ENCODE assay signal across 8 cellular contexts in genomic region chr13:48403151-48403631, GRCh38. TPM values are rescaled to one million over a fixed set of nuclear protein-coding genes. Genes with fewer than 3 reads are reported as not detected.
A peak's percentile ranks its signal among the peaks of the same experiment; 100 is the strongest.
DNase-seq lines count a peak whose midpoint lies in the region; ATAC-seq, FAIRE-seq and TF ChIP-seq lines count a peak whose summit lies in the region.

No MANE protein-coding gene starts in this region.

- no peaks in the 10 kb centered on the region for H3K27me3 ChIP-seq in HepG2 (ENCODE audit: control insufficient read depth in 1 of 2, insufficient read depth in 2 of 2, low read length in 2 of 2)

- peak; percentile 85 to 87 for DNase-seq in AML-193 (lab: John Stamatoyannopoulos, UW)
- peak; percentile 24 for DNase-seq in activated T-helper 1 cell treated with anti-CD3 and anti-CD28 coated beads, Interleukin-12 subunit alpha, Interleukin-12 subunit beta, Interleukin-2, Interleukin-4 antibody, amounts not matched to agents 30 ng/mL and 10 ng/mL and 1 ng/mL, durations not matched to agents 14 hours and 24 hours and 36 hours (ENCODE audit: low spot score)
- no peak for DNase-seq in HepG2 (ENCODE audit: low spot score)
- no peak for DNase-seq in NCI-H1092 treated with DMSO at 0.1 percent for 48 hours (lab: John Stamatoyannopoulos, UW)
- no peak for DNase-seq in inferior parietal cortex (ENCODE audit: extremely low spot score)
- DNase-seq in SW480 (ENCODE audit: low spot score): no peak

- TF ChIP-seq POLR2A in HepG2 (IDR thresholded peaks at IDR 0.05; ENCODE audit: insufficient read depth in 1 of 2, low read depth in 2 of 2, low read length in 2 of 2): no peak

- intact Hi-C loops in activated T-helper 1 cell treated with anti-CD3 and anti-CD28 coated beads, Interleukin-12 subunit alpha, Interleukin-12 subunit beta, Interleukin-2, Interleukin-4 antibody, amounts not matched to agents 30 ng/mL and 10 ng/mL and 1 ng/mL, durations not matched to agents 14 hours and 24 hours and 36 hours (cut with micrococcal nuclease): loop anchor here (1.0 to 5.0 kb wide), 15 partner anchors 40 to 574 kb away; partner anchors contain the start of genes FNDC3A, NUDT15 and RCBTB2
- intact Hi-C loops in HepG2 (cut with micrococcal nuclease; ENCODE audit: unreplicated experiment): loop anchor here (10.0 kb wide), 1 partner anchor 172 kb away; no protein-coding TSS in a partner anchor

- H3K79me2 ChIP-seq in HepG2 (ENCODE audit: insufficient read depth, low read length): peaks cover 17% of the 10 kb centered on the region

- POLR2A ChIA-PET in HepG2 (lab: Yijun Ruan, JAX): no interaction called here

- TF ChIP-seq RAD21 in HepG2 (CRISPR knock-in tag; IDR thresholded peaks at IDR 0.05): no peak

- no peak overlapping the region for H3K4me2 ChIP-seq in HepG2 (ENCODE audit: low read depth, low read length)

- H3K36me3 ChIP-seq in HepG2 (replicated peaks in 1 of 2; ENCODE audit: control insufficient read depth in 1 of 2, insufficient read depth in 2 of 2, low read length in 2 of 2): 0 out of 5 replicates have a peak, but pooled peaks cover 0 to 3% of the 10 kb centered on the region in 2 experiments

- no peak for FAIRE-seq in HepG2 (lab: Jason Lieb, UNC)

- peaks cover 76% of the 10 kb centered on the region for H3K4me1 Mint-ChIP-seq in activated T-helper 1 cell treated with anti-CD3 and anti-CD28 coated beads, Interleukin-12 subunit alpha, Interleukin-12 subunit beta, Interleukin-2, Interleukin-4 antibody, amounts not matched to agents 30 ng/mL and 10 ng/mL and 1 ng/mL, durations not matched to agents 14 hours and 24 hours and 36 hours (ENCODE audit: low read depth)

- H3K9me3 Mint-ChIP-seq in activated T-helper 1 cell treated with anti-CD3 and anti-CD28 coated beads, Interleukin-12 subunit alpha, Interleukin-12 subunit beta, Interleukin-2, Interleukin-4 antibody, amounts not matched to agents 30 ng/mL and 10 ng/mL and 1 ng/mL, durations not matched to agents 14 hours and 24 hours and 36 hours: no peaks in the 10 kb centered on the region

- H3K27ac Mint-ChIP-seq in activated T-helper 1 cell treated with anti-CD3 and anti-CD28 coated beads, Interleukin-12 subunit alpha, Interleukin-12 subunit beta, Interleukin-2, Interleukin-4 antibody, amounts not matched to agents 30 ng/mL and 10 ng/mL and 1 ng/mL, durations not matched to agents 14 hours and 24 hours and 36 hours: peak overlapping the region; percentile 82

- no peak overlapping the region for H3K9ac ChIP-seq in HepG2 (ENCODE audit: insufficient read depth, low read depth, low read length)

- H4K20me1 ChIP-seq in HepG2 (ENCODE audit: insufficient read depth, low read length): no peaks in the 10 kb centered on the region

- no peak for TF ChIP-seq CTCF in HepG2 (CRISPR knock-in tag; IDR thresholded peaks at IDR 0.05)

- WGBS in HepG2 (ENCODE audit: low lambda C conversion rate): 97% methylated on average over 2 of the region's 2 CpGs

- in situ Hi-C loops in HepG2 (cut with HindIII; ENCODE audit: extremely low pct_ligation_motif_present, low pct_unique_long_range_greater_than_20kb): no loop called here

- no TSS peak for BruUV-seq in HepG2 (replicated peaks; lab: Mats Ljungman, UMichigan)

- H3K4me3 ChIP-seq in HepG2 (replicated peaks in 1 of 3; ENCODE audit: insufficient read depth in 1 of 3, low read depth in 2 of 3, low read length in 3 of 3): no peak overlapping the region

- no peaks in the 10 kb centered on the region for H3K9me3 ChIP-seq in HepG2 (ENCODE audit: low read length)

- peaks cover 15% of the 10 kb centered on the region for H3K36me3 Mint-ChIP-seq in activated T-helper 1 cell treated with anti-CD3 and anti-CD28 coated beads, Interleukin-12 subunit alpha, Interleukin-12 subunit beta, Interleukin-2, Interleukin-4 antibody, amounts not matched to agents 30 ng/mL and 10 ng/mL and 1 ng/mL, durations not matched to agents 14 hours and 24 hours and 36 hours (ENCODE audit: low read depth)

- H3K27me3 Mint-ChIP-seq in activated T-helper 1 cell treated with anti-CD3 and anti-CD28 coated beads, Interleukin-12 subunit alpha, Interleukin-12 subunit beta, Interleukin-2, Interleukin-4 antibody, amounts not matched to agents 30 ng/mL and 10 ng/mL and 1 ng/mL, durations not matched to agents 14 hours and 24 hours and 36 hours (ENCODE audit: insufficient read depth): no peaks in the 10 kb centered on the region

- TF ChIP-seq EP300 in HepG2 (IDR thresholded peaks at IDR 0.05; ENCODE audit: low read depth in 2 of 2, low read length in 2 of 2) (no peak), HepG2 (CRISPR knock-in tag; IDR thresholded peaks at IDR 0.05; ENCODE audit: borderline replicate concordance) (no peak)

- peak; percentile 47 for ATAC-seq in GM21737 (IDR thresholded peaks at IDR 0.05; ENCODE audit: unreplicated experiment)
- ATAC-seq in HepG2: no peak
- ATAC-seq in HG02970 (IDR thresholded peaks at IDR 0.05; ENCODE audit: low FRiP score, unreplicated experiment): no peak

- peaks cover 51% of the 10 kb centered on the region for H3K4me1 ChIP-seq in HepG2 (ENCODE audit: insufficient read depth, low read length)

- CTCF ChIA-PET in HepG2 (lab: Yijun Ruan, JAX; ENCODE audit: low intra/inter-chr PET ratio, low total read pairs): no interaction called here

- H3K4me3 Mint-ChIP-seq in activated T-helper 1 cell treated with anti-CD3 and anti-CD28 coated beads, Interleukin-12 subunit alpha, Interleukin-12 subunit beta, Interleukin-2, Interleukin-4 antibody, amounts not matched to agents 30 ng/mL and 10 ng/mL and 1 ng/mL, durations not matched to agents 14 hours and 24 hours and 36 hours: peak overlapping the region; percentile 64

- H3K27ac ChIP-seq in HepG2 (ENCODE audit: extremely low read length, insufficient read depth, low read length): no peak overlapping the region

- no peak overlapping the region for H2AFZ ChIP-seq in HepG2 (ENCODE audit: low read length)

TF ChIP-seq in HepG2, 621 proteins besides CTCF, POLR2A, EP300 and RAD21:
- no peak for TF ChIP-seq ZBTB21 (CRISPR knock-in tag; IDR thresholded peaks at IDR 0.05)
- peak; percentile 44; the same call in 1 of the 2 replicates for TF ChIP-seq CEBPB (IDR thresholded peaks at IDR 0.05; ENCODE audit: borderline replicate concordance, low read depth, low read length)

RNA-seq across cellular contexts. Expression of gene LPAR6, which starts 9.7 kb away (rescaled TPM):
- 4.9 and 5.4 TPM in 2 replicates for total RNA-seq in activated T-helper 1 cell treated with anti-CD3 and anti-CD28 coated beads, Interleukin-12 subunit alpha, Interleukin-12 subunit beta, Interleukin-2, Interleukin-4 antibody, amounts not matched to agents 30 ng/mL and 10 ng/mL and 1 ng/mL, durations not matched to agents 14 hours and 24 hours and 36 hours
- 17.9 and 24.4 TPM in 2 replicates for total RNA-seq in HepG2 (2016; rRNA removed; fragmentation: Illumina TruSeq; extraction: Trizol)
- 3.0 and 4.7 TPM in 2 replicates for total RNA-seq in HepG2 (2016; cell fraction: cytosol; rRNA removed; fragmentation: Illumina TruSeq; extraction: Trizol; ENCODE audit: low read depth)
- 17.0 and 23.7 TPM in 2 replicates for total RNA-seq in HepG2 (2016; cell fraction: insoluble cytoplasmic fraction; rRNA removed; fragmentation: Illumina TruSeq; extraction: Trizol)
- total RNA-seq in HepG2 (2016; cell fraction: membrane; rRNA removed; fragmentation: Illumina TruSeq; extraction: Trizol): 8.8 and 9.4 TPM in 2 replicates
- 35.4 and 40.8 TPM in 2 replicates for total RNA-seq in HepG2 (2016; cell fraction: nucleus; rRNA removed; fragmentation: Illumina TruSeq; extraction: Trizol)
- 83.4 and 149 TPM in 2 replicates for polyA plus RNA-seq in HepG2 (2011; rRNA removed)
- 36.7 and 54.7 TPM in 2 replicates for polyA plus RNA-seq in HepG2 (2011; cell fraction: cytosol; rRNA removed)
- 52.3 and 53.1 TPM in 2 replicates for polyA plus RNA-seq in HepG2 (2011; cell fraction: nucleus; rRNA removed)
- polyA plus RNA-seq in HepG2 (2012): 53.2 and 56.3 TPM in 2 replicates
- polyA plus RNA-seq in HepG2 (2016; cell fraction: cytosol; fragmentation: Illumina TruSeq; extraction: Trizol; ENCODE audit: low read depth): 2.8 and 3.7 TPM in 2 replicates
- polyA plus RNA-seq in HepG2 (2016; cell fraction: insoluble cytoplasmic fraction; fragmentation: Illumina TruSeq; extraction: Trizol; ENCODE audit: low read depth): 12.8 and 14.2 TPM in 2 replicates
- 6.7 and 6.8 TPM in 2 replicates for polyA plus RNA-seq in HepG2 (2016; cell fraction: membrane; fragmentation: Illumina TruSeq; extraction: Trizol; ENCODE audit: low read depth)
- polyA plus RNA-seq in HepG2 (2016; cell fraction: nucleus; fragmentation: Illumina TruSeq; extraction: Trizol; ENCODE audit: insufficient read depth, low read depth): 48.2 and 55.7 TPM in 2 replicates
- polyA minus RNA-seq in HepG2 (2011; rRNA and poly(A)+ RNA removed; ENCODE audit: low replicate concordance): 24.2 TPM in 1 of 2 replicates, not detected in the other
- 28.9 and 35.4 TPM in 2 replicates for polyA minus RNA-seq in HepG2 (2011; cell fraction: cytosol; rRNA and poly(A)+ RNA removed)
- 42.9 and 52.5 TPM in 2 replicates for polyA minus RNA-seq in HepG2 (2011; cell fraction: nucleus; rRNA and poly(A)+ RNA removed)

Comparison
In these comparisons a context has a peak if more than half of its experiments do, and no peak if none do; other contexts are left out.
1. DNase-seq: peak in AML-193 (2 of 2) and activated T-helper 1 cell treated with anti-CD3 and anti-CD28 coated beads, Interleukin-12 subunit alpha, Interleukin-12 subunit beta, Interleukin-2, Interleukin-4 antibody, amounts not matched to agents 30 ng/mL and 10 ng/mL and 1 ng/mL, durations not matched to agents 14 hours and 24 hours and 36 hours (single experiment); none in HepG2 (single experiment), NCI-H1092 treated with DMSO at 0.1 percent for 48 hours (single experiment), inferior parietal cortex (single experiment) and SW480 (single experiment).